Comparison of ENCODE assay signal across 8 cellular contexts in genomic region chr1:34852677-34853217, GRCh38. TPM values are rescaled to one million over a fixed set of nuclear protein-coding genes. Genes with fewer than 3 reads are reported as not detected.
DNase-seq lines count a peak whose midpoint lies in the region; ATAC-seq and TF ChIP-seq lines count a peak whose summit lies in the region.

No MANE protein-coding gene starts in this region.

- no peaks in the 10 kb centered on the region for H3K27me3 ChIP-seq in CD8-positive, alpha-beta T cell (ENCODE audit: insufficient read depth, low read length)
- no peaks in the 10 kb centered on the region for H3K27me3 ChIP-seq in lower lobe of right lung (ENCODE audit: low read depth)

- peak; percentile 77 to 93 (median 86) for DNase-seq in CD8-positive, alpha-beta T cell
- DNase-seq in NCI-H748 (lab: John Stamatoyannopoulos, UW; ENCODE audit: unreplicated experiment) (peak; percentile 88), dermis microvascular lymphatic vessel endothelial cell (ENCODE audit: low read depth in 2 of 2) (peak; percentile 97 to 98), lower lobe of right lung (peak; percentile 89)
- DNase-seq in activated CD4-positive, alpha-beta T cell treated with anti-CD3 and anti-CD28 coated beads, Interleukin-2, amount 50 U/mL, for 1 hour = peak; percentile 88
- peak; percentile 78 to 90 (median 79) for DNase-seq in stimulated activated CD4-positive, alpha-beta T cell treated with anti-CD3 and anti-CD28 coated beads, TNF-alpha, amount 100 ng/mL, for 24 hours (ENCODE audit: low read depth in 3 of 3)

- CTCF ChIA-PET in CD8-positive, alpha-beta T cell (lab: Charles Lee) = interaction anchor here (0.6 to 7.1 kb wide), 31 partner anchors 9 to 448 kb away, joined by 3 to 129 read pairs (median 4); partner anchors contain the start of genes GJA4 and TMEM35B

- H3K4me1 ChIP-seq in CD8-positive, alpha-beta T cell (ENCODE audit: insufficient read depth, low read length) = peaks cover 2% of the 10 kb centered on the region
- peaks cover 22% of the 10 kb centered on the region for H3K4me1 ChIP-seq in lower lobe of right lung

- no peak overlapping the region for H3K4me3 ChIP-seq in CD8-positive, alpha-beta T cell (ENCODE audit: low read depth, low read length)
- H3K4me3 ChIP-seq in lower lobe of right lung = no peak overlapping the region

- H3K9me3 ChIP-seq in CD8-positive, alpha-beta T cell (ENCODE audit: low read length) = no peaks in the 10 kb centered on the region
- H3K9me3 ChIP-seq in lower lobe of right lung = no peaks in the 10 kb centered on the region

- peaks cover 23% of the 10 kb centered on the region for H3K4me1 Mint-ChIP-seq in CD8-positive, alpha-beta T cell (ENCODE audit: low read depth)

- TF ChIP-seq CTCF in CD8-positive, alpha-beta T cell (IDR thresholded peaks at IDR 0.05) = peak; percentile 99
- TF ChIP-seq CTCF in lower lobe of right lung (IDR thresholded peaks at IDR 0.05) = peak; percentile 96

- peaks cover 62% of the 10 kb centered on the region for H3K36me3 Mint-ChIP-seq in CD8-positive, alpha-beta T cell

- H3K27ac ChIP-seq in CD8-positive, alpha-beta T cell (ENCODE audit: low read depth, low read length) = no peak overlapping the region
- H3K27ac ChIP-seq in lower lobe of right lung = peak overlapping the region; percentile 20

- no peak overlapping the region for H3K4me3 Mint-ChIP-seq in CD8-positive, alpha-beta T cell

- H3K27ac Mint-ChIP-seq in CD8-positive, alpha-beta T cell = peak overlapping the region; percentile 7

- H3K9me3 Mint-ChIP-seq in CD8-positive, alpha-beta T cell = no peaks in the 10 kb centered on the region

- ATAC-seq in CD8-positive, alpha-beta T cell = peak; percentile 100
- ATAC-seq in GM19463 (IDR thresholded peaks at IDR 0.05; ENCODE audit: unreplicated experiment) (peak; percentile 98), HG03575 (IDR thresholded peaks at IDR 0.05; ENCODE audit: extremely low read depth, insufficient number of reproducible peaks, low FRiP score, unreplicated experiment) (peak; percentile 86), lower lobe of right lung (peak; percentile 97 to 99)

- no peaks in the 10 kb centered on the region for H3K27me3 Mint-ChIP-seq in CD8-positive, alpha-beta T cell (ENCODE audit: low read depth)

- intact Hi-C loops in CD8-positive, alpha-beta T cell (cut with DNase I, micrococcal nuclease) = loop anchor here (1.0 to 5.0 kb wide), 6 partner anchors 14 to 446 kb away; partner anchors contain the start of gene ZMYM6 (in 1 of the 2)
- intact Hi-C loops in lower lobe of right lung (cut with DNase I) = no loop called here

- H3K36me3 ChIP-seq in CD8-positive, alpha-beta T cell (ENCODE audit: insufficient read depth, low read length) = no peaks in the 10 kb centered on the region
- H3K36me3 ChIP-seq in lower lobe of right lung = peaks cover 54% of the 10 kb centered on the region

- POLR2A ChIA-PET in CD8-positive, alpha-beta T cell (lab: Charles Lee) = interaction anchor here (0.6 to 1.6 kb wide), 4 partner anchors 8 to 307 kb away, joined by 3 to 7 read pairs (median 4); no protein-coding TSS in a partner anchor

RNA-seq across cellular contexts. Expression of gene SMIM12, which starts 6.8 kb away (rescaled TPM):
- 10 to 100 TPM; 46.6 to 48.7 TPM for total RNA-seq in CD8-positive, alpha-beta T cell
- total RNA-seq in dermis microvascular lymphatic vessel endothelial cell = 42.1 and 44.1 TPM in 2 replicates
- total RNA-seq in lower lobe of right lung = 34.0 TPM

RNA-seq across cellular contexts. Expression of gene GJA4, which starts 59.9 kb away (rescaled TPM):
- not detected for total RNA-seq in CD8-positive, alpha-beta T cell
- 62.4 and 70.5 TPM in 2 replicates for total RNA-seq in dermis microvascular lymphatic vessel endothelial cell
- 16.1 TPM for total RNA-seq in lower lobe of right lung

Comparison
In these comparisons a context has a peak if more than half of its experiments do, and no peak if none do; other contexts are left out.
1. RNA of gene GJA4, which starts 59.9 kb away (total RNA-seq): 62.4 to 70.5 TPM in dermis microvascular lymphatic vessel endothelial cell and 16.1 TPM in lower lobe of right lung (single experiment); not detected in CD8-positive, alpha-beta T cell; every median in the first group is over 10 times any median in the second.
2. Peak in every context shown above with its lines, with median percentiles within 50 percentile points of each other: ATAC-seq and DNase-seq.